Comparison of ENCODE assay signal across 19 cellular contexts in genomic region chr5:120306331-120306730, GRCh38.
"Had no signal": no experiment of that assay in that cellular context is flagged by ENCODE, and none has a peak within 500 bp of the region (broad histone marks: within the 10 kb centered on the region; RNA-seq: fewer than 3 reads in every experiment).

No MANE protein-coding gene starts in this region.

- ATAC-seq: gastrocnemius medialis; heart right ventricle; stimulated activated naive B cell treated with anti-CD40 and anti-IgM and Interleukin-4, amounts not matched to agents 10 μg/mL and 1 μg/mL and 100 μg/mL, for 72 hours; T-helper 17 cell had no signal

- H3K27ac ChIP-seq: adrenal gland, gastrocnemius medialis, heart right ventricle, left ventricle myocardium inferior, thyroid gland had no signal

- H3K4me3 ChIP-seq: adrenal gland, gastrocnemius medialis, heart right ventricle, left ventricle myocardium inferior, thyroid gland had no signal

- H3K36me3 ChIP-seq: adrenal gland, gastrocnemius medialis, heart right ventricle, left ventricle myocardium inferior, thyroid gland had no signal

- H3K9me3 ChIP-seq: adrenal gland, gastrocnemius medialis, left ventricle myocardium inferior, thyroid gland had no signal

- H3K4me1 ChIP-seq: adrenal gland, gastrocnemius medialis, heart right ventricle, left ventricle myocardium inferior, thyroid gland had no signal

- H3K27me3 ChIP-seq: adrenal gland, gastrocnemius medialis, heart right ventricle, thyroid gland had no signal

- DNase-seq: activated CD4-positive, alpha-beta memory T cell treated with anti-CD3 and anti-CD28 coated beads, Interleukin-2, amount 10 ng/mL, durations not matched to agents 7 days and 5 days; activated CD4-positive, alpha-beta T cell treated with anti-CD3 and anti-CD28 coated beads for 4 hours; activated effector memory CD4-positive, alpha-beta T cell treated with Interleukin-2 at 50 U/mL for 16 hours; activated naive CD4-positive, alpha-beta T cell treated with anti-CD3 and anti-CD28 coated beads, Interleukin-2, amount 50 U/mL, for 16 hours; activated T-cell treated with anti-CD3 and anti-CD28 coated beads, Interleukin-2, amount 50 U/mL, for 24 hours; adrenal gland; caudate nucleus; gastrocnemius medialis; heart right ventricle; islet precursor cell; left ventricle myocardium inferior; mesendoderm; nucleus accumbens; posterior cingulate gyrus; stimulated activated CD4-positive, alpha-beta T cell treated with anti-CD3 and anti-CD28 coated beads, Interleukin-15, amount 100 ng/mL, for 24 hours; stimulated activated CD4-positive, alpha-beta T cell treated with anti-CD3 and anti-CD28 coated beads, Interleukin-4, amount 100 ng/mL, for 1 hour; stimulated activated naive B cell treated with anti-CD40 and anti-IgM and Interleukin-4, amounts not matched to agents 10 μg/mL and 1 μg/mL and 100 μg/mL, for 72 hours; T-helper 17 cell; thyroid gland had no signal
